9 cellular contexts compared by ENCODE assay signal in the genomic region with DNA sequence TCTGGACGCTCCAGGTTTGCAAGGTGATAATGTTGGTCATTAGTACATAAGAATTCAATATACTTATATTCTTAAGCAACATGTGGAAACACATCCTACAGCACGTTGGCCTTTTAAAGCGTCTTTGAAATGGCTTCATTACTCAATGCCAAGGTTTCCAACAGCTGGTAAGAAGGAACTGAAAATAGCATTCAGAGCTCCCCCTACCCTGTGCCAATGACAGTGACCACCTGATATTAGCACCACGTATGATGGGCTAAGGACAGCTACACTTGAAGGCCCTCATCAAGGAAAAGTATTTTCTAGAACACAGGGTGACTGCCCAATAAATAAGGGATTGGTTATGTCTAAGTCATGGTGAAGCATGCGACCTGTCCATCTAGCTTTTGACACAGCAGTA. TPM values are rescaled to one million over a fixed set of nuclear protein-coding genes. Genes with fewer than 3 reads are reported as not detected.
DNase-seq lines count a peak whose midpoint lies in the region; ATAC-seq and TF ChIP-seq lines count a peak whose summit lies in the region.
"Had no signal": no experiment of that assay in that cellular context is flagged by ENCODE, and none has a peak within 500 bp of the region (broad histone marks: within the 10 kb centered on the region; RNA-seq: fewer than 3 reads in every experiment).

No MANE protein-coding gene starts in this region.

- H3K4me2 ChIP-seq in IMR-90 (ENCODE audit: low read depth, low read length), result no peak overlapping the region

- peak overlapping the region; percentile 13; the same call in 1 of the 3 replicates for H2BK15ac ChIP-seq in IMR-90 (ENCODE audit: low read depth, low read length)

- H3K36me3 ChIP-seq in IMR-90 (ENCODE audit: control insufficient read depth, insufficient read depth, low read length) (peaks cover 34% of the 10 kb centered on the region), brain microvascular endothelial cell (replicated peaks) (peaks cover 64% of the 10 kb centered on the region), psoas muscle (ENCODE audit: insufficient read depth in 1 of 2, low read depth in 1 of 2) (peaks cover 18 to 57% of the 10 kb centered on the region in 2 donors), transverse colon (peaks cover 0 to 60% (median 21%) of the 10 kb centered on the region in 4 donors), colonic mucosa (peaks cover 28% of the 10 kb centered on the region)

- no peak for ATAC-seq in IMR-90 (ENCODE audit: low read depth)
- peak; percentile 45 to 72 (median 66) for ATAC-seq in psoas muscle

- peak overlapping the region; percentile 2 for H3K14ac ChIP-seq in IMR-90 (replicated peaks; ENCODE audit: low read depth, low read length)

- H4K91ac ChIP-seq in IMR-90 (ENCODE audit: insufficient read depth, low read depth, low read length), result no peak overlapping the region

- H3K79me1 ChIP-seq in IMR-90 (ENCODE audit: low read depth in 1 of 2, low read length in 2 of 2), result peaks cover 16 to 47% of the 10 kb centered on the region in 2 experiments

- H2BK5ac ChIP-seq in IMR-90 (ENCODE audit: low read depth, low read length, poor library complexity, severe bottlenecking), result peak overlapping the region; percentile 18

- in situ Hi-C loops in IMR-90 (cut with MboI; ENCODE audit: low sequenced_read_pairs), result no loop called here
- in situ Hi-C loops in brain microvascular endothelial cell (cut with HindIII; ENCODE audit: low pct_ligation_motif_present, low sequenced_read_pairs), result no loop called here
- in situ Hi-C loops in transverse colon (cut with MboI; ENCODE audit: low pct_ligation_motif_present in 1 of 4, low pct_unique_long_range_greater_than_20kb in 1 of 4, low sequenced_read_pairs in 3 of 4), result loop anchor here in 2 of 4 donors (10.0 kb wide), 1 partner anchor 291 kb away; no protein-coding TSS in a partner anchor

- H2BK120ac ChIP-seq in IMR-90 (ENCODE audit: low read depth, low read length), result no peak overlapping the region; the same call in 1 of the 2 replicates

- no peak for TF ChIP-seq RAD21 in IMR-90 (IDR thresholded peaks at IDR 0.05; ENCODE audit: low read length)

- H3K4me1 ChIP-seq in IMR-90 (ENCODE audit: control insufficient read depth, insufficient read depth, low read length), result peaks cover 9% of the 10 kb centered on the region
- peaks cover 54% of the 10 kb centered on the region for H3K4me1 ChIP-seq in psoas muscle
- peaks cover 8 to 48% (median 14%) of the 10 kb centered on the region in 4 donors for H3K4me1 ChIP-seq in transverse colon
- H3K4me1 ChIP-seq in colonic mucosa, result no peaks in the 10 kb centered on the region

- no peak overlapping the region for H3K4me3 ChIP-seq in IMR-90 (ENCODE audit: insufficient read depth, low read depth, low read length)
- no peak overlapping the region for H3K4me3 ChIP-seq in brain microvascular endothelial cell (ENCODE audit: low read depth, low read length)
- no peak overlapping the region for H3K4me3 ChIP-seq in psoas muscle
- H3K4me3 ChIP-seq in transverse colon, result no peak overlapping the region
- H3K4me3 ChIP-seq in colonic mucosa, result no peak overlapping the region

- 50% methylated on average over 2 of the region's 5 CpGs; no CpG with 5 or more reads in 1 of the 2 experiments for WGBS in IMR-90 (ENCODE audit: extremely low coverage in 2 of 2, insufficient read length in 1 of 2), 2 experiments
- WGBS in psoas muscle, 3 donors, result 44 to 55% (median 47%) methylated on average over 5 of the region's 5 CpGs
- 78 to 92% methylated on average over 4 to 5 of the region's 5 CpGs for WGBS in transverse colon (ENCODE audit: low coverage in 1 of 2), 2 donors

- CTCF ChIA-PET in IMR-90 (lab: Yijun Ruan, JAX), result interaction anchor here (0.7 to 3.5 kb wide), 5 partner anchors 9 to 760 kb away, joined by 3 to 19 read pairs (median 5); no protein-coding TSS in a partner anchor

- no peak overlapping the region for H3K56ac ChIP-seq in IMR-90 (ENCODE audit: extremely low read depth, insufficient read depth, low read length)

- peak overlapping the region; percentile 27; the same call in 1 of the 2 replicates for H3K4ac ChIP-seq in IMR-90 (ENCODE audit: low read depth, low read length)

- H3K9me3 ChIP-seq in IMR-90 (ENCODE audit: control insufficient read depth, insufficient read depth, low read length), result no peaks in the 10 kb centered on the region
- no peaks in the 10 kb centered on the region for H3K9me3 ChIP-seq in psoas muscle
- no peaks in the 10 kb centered on the region for H3K9me3 ChIP-seq in transverse colon
- no peaks in the 10 kb centered on the region for H3K9me3 ChIP-seq in colonic mucosa

- TF ChIP-seq EP300 in transverse colon (IDR thresholded peaks at IDR 0.05; ENCODE audit: low read depth), result no peak

- H3K23ac ChIP-seq in IMR-90 (ENCODE audit: low read depth, low read length), result peak overlapping the region; percentile 62; the same call in 1 of the 2 replicates

- H3K9ac ChIP-seq in IMR-90 (ENCODE audit: low read depth, low read length) (no peak overlapping the region), colonic mucosa (ENCODE audit: low read depth in 2 of 2, low read length in 2 of 2) (no peak overlapping the region)

- no peak overlapping the region for H2AK9ac ChIP-seq in IMR-90 (replicated peaks; ENCODE audit: low read depth, low read length, poor library complexity)

- H4K8ac ChIP-seq in IMR-90 (ENCODE audit: low read depth in 2 of 2, low read length in 2 of 2), result no peak overlapping the region; a peak in 1 of 4 replicates

- DNase-seq in SIG-M5 treated with dmso at 0.1 percent for 504 hours (lab: John Stamatoyannopoulos, UW; ENCODE audit: unreplicated experiment) (peak; percentile 46), SIG-M5 (lab: John Stamatoyannopoulos, UW) (no peak), IMR-90 (no peak), brain microvascular endothelial cell (no peak), psoas muscle (no peak), transverse colon (no peak), colonic mucosa (no peak), iPS-NIHi11 (ENCODE audit: low spot score) (no peak)

- H2AFZ ChIP-seq in IMR-90 (replicated peaks; ENCODE audit: low read length, poor library complexity), result no peak overlapping the region

- no peaks in the 10 kb centered on the region for H3K27me3 ChIP-seq in IMR-90 (ENCODE audit: control insufficient read depth, insufficient read depth, low read length)
- H3K27me3 ChIP-seq in brain microvascular endothelial cell (replicated peaks), result no peaks in the 10 kb centered on the region
- H3K27me3 ChIP-seq in psoas muscle (ENCODE audit: insufficient read depth in 3 of 3, low read length in 2 of 3), result no peaks in the 10 kb centered on the region
- no peaks in the 10 kb centered on the region for H3K27me3 ChIP-seq in transverse colon
- no peaks in the 10 kb centered on the region for H3K27me3 ChIP-seq in colonic mucosa

- H3K18ac ChIP-seq in IMR-90 (ENCODE audit: low read depth, low read length), result peak overlapping the region; percentile 10; the same call in 1 of the 2 replicates

- H3K9me1 ChIP-seq in IMR-90 (ENCODE audit: insufficient read depth, low read length), result peaks cover 13% of the 10 kb centered on the region

- H4K5ac ChIP-seq in IMR-90 (ENCODE audit: low read depth, low read length), result peak overlapping the region; percentile 8; the same call in 1 of the 2 replicates

- TF ChIP-seq POLR2A in IMR-90 (IDR thresholded peaks at IDR 0.05; ENCODE audit: low read depth, low read length) (no peak), transverse colon (IDR thresholded peaks at IDR 0.05) (no peak)

- intact Hi-C loops in IMR-90 (cut with micrococcal nuclease) (loop anchor here (1.0 kb wide), 1 partner anchor 295 kb away; no protein-coding TSS in a partner anchor), psoas muscle (cut with DNase I) (loop anchor here in 1 of 2 donors (10.0 kb wide), 1 partner anchor 291 kb away; no protein-coding TSS in a partner anchor), transverse colon (cut with DNase I; ENCODE audit: low total_unique reads) (no loop called here), colonic mucosa (cut with DNase I) (loop anchor here (2.0 to 10.0 kb wide), 3 partner anchors 123 to 293 kb away; no protein-coding TSS in a partner anchor)

- H4K20me1 ChIP-seq in IMR-90 (ENCODE audit: insufficient read depth, low read length), result peaks cover 39% of the 10 kb centered on the region

- TF ChIP-seq CTCF in IMR-90 (conservative IDR thresholded peaks at IDR 0.05; ENCODE audit: low read depth, low read length) (no peak), brain microvascular endothelial cell (IDR thresholded peaks at IDR 0.05; ENCODE audit: low read depth, low read length, missing control alignments) (no peak), psoas muscle (IDR thresholded peaks at IDR 0.05) (no peak), transverse colon (IDR thresholded peaks at IDR 0.05) (no peak), colonic mucosa (IDR thresholded peaks at IDR 0.05) (no peak)

- POLR2A ChIA-PET in IMR-90 (lab: Charles Lee; ENCODE audit: unreplicated experiment), result no interaction called here

- dilution Hi-C loops in IMR-90 (cut with HindIII; ENCODE audit: low sequenced_read_pairs, unreplicated experiment), result no loop called here

- H2AK5ac ChIP-seq in IMR-90 (ENCODE audit: low read depth, low read length), result peak overlapping the region; percentile 24; the same call in 1 of the 2 replicates

- no peak overlapping the region; the same call in 1 of the 2 replicates for H2BK20ac ChIP-seq in IMR-90 (ENCODE audit: low read depth, low read length)

- no TSS peak for BruUV-seq in IMR-90 (replicated peaks; lab: Mats Ljungman, UMichigan)

- H3K27ac ChIP-seq in IMR-90 (ENCODE audit: insufficient read depth, low read length) (peak overlapping the region; percentile 50; the same call in 1 of the 2 replicates), brain microvascular endothelial cell (peak overlapping the region; percentile 82), psoas muscle (peak overlapping the region; percentile 47), transverse colon (no peak overlapping the region), colonic mucosa (no peak overlapping the region)
- H3K27ac ChIP-seq: 22Rv1 had no signal

TF ChIP-seq in IMR-90, 13 proteins besides CTCF, POLR2A, EP300 and RAD21 (continues in another document):
- no peak for TF ChIP-seq MXI1 (IDR thresholded peaks at IDR 0.05; ENCODE audit: borderline replicate concordance, low read depth, low read length)

RNA-seq across cellular contexts. Expression of gene ZNF622, which starts 9.9 kb away (rescaled TPM):
- total RNA-seq in IMR-90 (2012; rRNA removed) (49.3 and 66.4 TPM in 2 replicates), psoas muscle (10 to 100 TPM; 11.8 to 77.2 (median 24.7) TPM), transverse colon (100 to 1,000 TPM in 1 of 4 donors, 10 to 100 TPM in 3; 21.3 to 137 (median 48.2) TPM), colonic mucosa (10 to 100 TPM; 53.0 to 56.3 TPM)
- polyA plus RNA-seq in IMR-90 (2012; rRNA removed) (19.5 and 22.1 TPM in 2 replicates), psoas muscle (100 to 1,000 TPM in 1 of 3 donors, 10 to 100 TPM in 2; 43.5 to 142 (median 75.8) TPM)
- 17.2 and 22.4 TPM in 2 replicates for polyA plus RNA-seq in IMR-90 (2012; cell fraction: cytosol; rRNA removed)
- 11.5 and 12.6 TPM in 2 replicates for polyA plus RNA-seq in IMR-90 (2012; cell fraction: nucleus; rRNA removed; ENCODE audit: low replicate concordance)

Comparison
In these comparisons a context has a peak if more than half of its experiments do, and no peak if none do; other contexts are left out.
1. H3K27ac ChIP-seq: peak in IMR-90 (single experiment), brain microvascular endothelial cell (single experiment) and psoas muscle (single experiment); none in transverse colon (0 of 4) and colonic mucosa (single experiment).